2 cellular contexts compared by ENCODE assay signal in genomic region chr11:65063532-65063931, GRCh38.
TF ChIP-seq lines count a peak whose summit lies in the region.

No MANE protein-coding gene starts in this region.

TF ChIP-seq in IMR-90, 13 proteins besides CTCF, POLR2A, EP300 and RAD21:
- TF ChIP-seq SMC3 (IDR thresholded peaks at IDR 0.05; ENCODE audit: low read depth, low read length) (no peak), RFX5 (IDR thresholded peaks at IDR 0.05; ENCODE audit: low read depth, low read length) (no peak), ELK1 (IDR thresholded peaks at IDR 0.05; ENCODE audit: borderline replicate concordance, low read depth, low read length) (no peak), CHD1 (IDR thresholded peaks at IDR 0.05; ENCODE audit: low read depth, low read length) (no peak), CEBPB (IDR thresholded peaks at IDR 0.05; ENCODE audit: low read depth, low read length) (no peak), NFE2L2 (IDR thresholded peaks at IDR 0.05; ENCODE audit: low read depth, low read length) (no peak), MXI1 (IDR thresholded peaks at IDR 0.05; ENCODE audit: borderline replicate concordance, low read depth, low read length) (no peak), RCOR1 (IDR thresholded peaks at IDR 0.05; ENCODE audit: insufficient replicate concordance, low read length) (no peak)
- TF ChIP-seq, protein P1, sequence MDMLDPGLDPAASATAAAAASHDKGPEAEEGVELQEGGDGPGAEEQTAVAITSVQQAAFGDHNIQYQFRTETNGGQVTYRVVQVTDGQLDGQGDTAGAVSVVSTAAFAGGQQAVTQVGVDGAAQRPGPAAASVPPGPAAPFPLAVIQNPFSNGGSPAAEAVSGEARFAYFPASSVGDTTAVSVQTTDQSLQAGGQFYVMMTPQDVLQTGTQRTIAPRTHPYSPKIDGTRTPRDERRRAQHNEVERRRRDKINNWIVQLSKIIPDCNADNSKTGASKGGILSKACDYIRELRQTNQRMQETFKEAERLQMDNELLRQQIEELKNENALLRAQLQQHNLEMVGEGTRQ (IDR thresholded peaks at IDR 0.05; ENCODE audit: low read depth, low read length), result no peak

TF ChIP-seq in H1, 55 proteins besides CTCF, POLR2A, EP300 and RAD21:
- no peak for TF ChIP-seq CHD1 (IDR thresholded peaks at IDR 0.05; ENCODE audit: low read depth, low read length)
- TF ChIP-seq RFX5 (IDR thresholded peaks at IDR 0.05; ENCODE audit: borderline replicate concordance, low read depth, low read length), result no peak
- TF ChIP-seq, protein P1 (IDR thresholded peaks at IDR 0.05; ENCODE audit: low read length), result no peak
- TF ChIP-seq TBP (IDR thresholded peaks at IDR 0.05; ENCODE audit: low read depth, low read length), result no peak
- TF ChIP-seq GTF2F1 (IDR thresholded peaks at IDR 0.05; ENCODE audit: borderline replicate concordance, low read depth, low read length), result no peak
- TF ChIP-seq EGR1 (IDR thresholded peaks at IDR 0.05; ENCODE audit: borderline replicate concordance, low read depth, low read length), result no peak
- no peak for TF ChIP-seq SRF (IDR thresholded peaks at IDR 0.05; ENCODE audit: low read depth, low read length)
- no peak for TF ChIP-seq ASH2L (IDR thresholded peaks at IDR 0.05; ENCODE audit: low read length)
- no peak for TF ChIP-seq SIN3A (conservative IDR thresholded peaks at IDR 0.05 in 1 of 2, IDR thresholded peaks at IDR 0.05 in 1 of 2; ENCODE audit: low read depth in 1 of 2, low read length in 2 of 2)
- TF ChIP-seq TCF12 (IDR thresholded peaks at IDR 0.05; ENCODE audit: low read depth, low read length), result no peak
- no peak for TF ChIP-seq KDM5A (IDR thresholded peaks at IDR 0.05; ENCODE audit: low read length)
- TF ChIP-seq JUN (IDR thresholded peaks at IDR 0.05; ENCODE audit: low read depth, low read length), result no peak
- no peak for TF ChIP-seq HDAC2 (IDR thresholded peaks at IDR 0.05; ENCODE audit: borderline replicate concordance in 1 of 2, low read depth in 2 of 2, low read length in 2 of 2)
- no peak for TF ChIP-seq RBBP5 (IDR thresholded peaks at IDR 0.05; ENCODE audit: borderline replicate concordance, low read depth, low read length)
- no peak for TF ChIP-seq NANOG (IDR thresholded peaks at IDR 0.05; ENCODE audit: insufficient read depth, low read depth, low read length, poor library complexity, severe bottlenecking)
- no peak for TF ChIP-seq PHF8 (conservative IDR thresholded peaks at IDR 0.05; ENCODE audit: low read depth, low read length)
- TF ChIP-seq, protein P2, sequence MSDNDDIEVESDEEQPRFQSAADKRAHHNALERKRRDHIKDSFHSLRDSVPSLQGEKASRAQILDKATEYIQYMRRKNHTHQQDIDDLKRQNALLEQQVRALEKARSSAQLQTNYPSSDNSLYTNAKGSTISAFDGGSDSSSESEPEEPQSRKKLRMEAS (IDR thresholded peaks at IDR 0.05), result no peak
- no peak for TF ChIP-seq ZNF274 (IDR thresholded peaks at IDR 0.05; ENCODE audit: borderline replicate concordance, extremely low read depth, low read length)
- no peak for TF ChIP-seq BCL11A (IDR thresholded peaks at IDR 0.05; ENCODE audit: low read depth in 2 of 2, low read length in 2 of 2)
TF ChIP-seq in H1: peak in this region for 0.
